In the genomic region with DNA sequence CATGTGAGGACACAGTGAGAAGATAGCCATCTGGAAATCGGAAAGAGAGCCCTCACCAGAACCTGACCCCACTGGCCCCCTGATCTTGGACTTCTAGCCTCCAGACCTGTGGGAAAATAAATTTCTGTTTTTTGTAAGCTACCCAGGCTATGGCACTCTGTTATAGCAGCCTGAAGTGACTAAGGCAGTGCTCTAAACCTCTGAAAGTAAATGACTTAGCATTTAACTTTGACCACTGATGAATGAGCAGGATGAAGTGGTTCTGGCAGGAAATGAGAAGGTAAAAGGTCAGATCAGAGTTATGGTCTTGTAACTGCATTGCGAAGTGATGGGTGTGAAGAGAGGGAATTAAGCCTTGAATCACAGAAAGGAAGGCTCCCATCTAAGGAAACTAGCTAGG, we compare ENCODE assay signal across 9 cellular contexts. TPM values are rescaled to one million over a fixed set of nuclear protein-coding genes. Genes with fewer than 3 reads are reported as not detected.
DNase-seq lines count a peak whose midpoint lies in the region; ATAC-seq and TF ChIP-seq lines count a peak whose summit lies in the region.
"Had no signal": no experiment of that assay in that cellular context is flagged by ENCODE, and none has a peak within 500 bp of the region (broad histone marks: within the 10 kb centered on the region; RNA-seq: fewer than 3 reads in every experiment).

No MANE protein-coding gene starts in this region.

- no peaks in the 10 kb centered on the region for H3K27me3 ChIP-seq in Panc1 (ENCODE audit: control insufficient read depth, insufficient read depth, low read length)

- ATAC-seq in GM18505 (IDR thresholded peaks at IDR 0.05; ENCODE audit: unreplicated experiment) = peak; percentile 49
- peak; percentile 48 for ATAC-seq in HG02623 (IDR thresholded peaks at IDR 0.05; ENCODE audit: unreplicated experiment)
- ATAC-seq in Panc1 = no peak
- peak; percentile 79 for ATAC-seq in mucosa of descending colon

- H3K36me3 ChIP-seq in Panc1 (ENCODE audit: control insufficient read depth, insufficient read depth, low read length) (no peaks in the 10 kb centered on the region; the same call in 1 of the 2 replicates), mucosa of descending colon (ENCODE audit: low read depth) (no peaks in the 10 kb centered on the region)

- in situ Hi-C loops in Panc1 (cut with HindIII; ENCODE audit: low pct_unique_long_range_greater_than_20kb, low sequenced_read_pairs) = no loop called here

- intact Hi-C loops in Panc1 (cut with micrococcal nuclease; ENCODE audit: unreplicated experiment) = loop anchor here (10.0 kb wide), 1 partner anchor 658 kb away; the partner anchor contains the start of gene SEC31A
- intact Hi-C loops in mucosa of descending colon (cut with DNase I, micrococcal nuclease) = no loop called here
- intact Hi-C loops in lower leg skin (cut with DNase I; ENCODE audit: low total_unique reads) = no loop called here

- DNase-seq in Panc1 (ENCODE audit: low read depth, low spot score) = no peak
- peak in 1 of 3 donors; percentile 21 for DNase-seq in mucosa of descending colon
- DNase-seq in lower leg skin (ENCODE audit: low spot score in 2 of 2) = no peak
- no peak for DNase-seq in NCI-H69 (lab: John Stamatoyannopoulos, UW)
- DNase-seq in NCI-H526 treated with DMSO at 0.1 percent for 48 hours (lab: John Stamatoyannopoulos, UW) = no peak
- no peak for DNase-seq in SW480 (ENCODE audit: low spot score)
- DNase-seq: H9 had no signal

- POLR2A ChIA-PET in Panc1 (lab: Charles Lee) = no interaction called here

- CTCF ChIA-PET in Panc1 (lab: Charles Lee) = interaction anchor here (0.6 kb wide), 1 partner anchor 466 kb away, joined by 5 read pairs; no protein-coding TSS in a partner anchor

- H3K27ac ChIP-seq in Panc1 (ENCODE audit: low read length) = peak overlapping the region; percentile 34; the same call in 1 of the 2 replicates

- TF ChIP-seq POLR2A in GM18505 (IDR thresholded peaks at IDR 0.05; ENCODE audit: borderline replicate concordance, extremely low read depth, insufficient read depth, insufficient read length) (no peak), lower leg skin (IDR thresholded peaks at IDR 0.05) (no peak)

- no peak for TF ChIP-seq CTCF in Panc1 (IDR thresholded peaks at IDR 0.05)
- no peak for TF ChIP-seq CTCF in mucosa of descending colon (IDR thresholded peaks at IDR 0.05)
- no peak for TF ChIP-seq CTCF in lower leg skin (IDR thresholded peaks at IDR 0.05)

- BruUV-seq in Panc1 (replicated peaks; lab: Mats Ljungman, UMichigan) = no TSS peak

- H3K9me3 ChIP-seq in Panc1 (ENCODE audit: control insufficient read depth, insufficient read depth, low read depth, low read length) = no peaks in the 10 kb centered on the region
- no peaks in the 10 kb centered on the region for H3K9me3 ChIP-seq in mucosa of descending colon

- H3K4me3 ChIP-seq in Panc1 (ENCODE audit: low read depth in 2 of 2, low read length in 2 of 2) (no peak overlapping the region), mucosa of descending colon (no peak overlapping the region), lower leg skin (ENCODE audit: low read depth, poor library complexity, severe bottlenecking) (no peak overlapping the region)

- H3K4me1 ChIP-seq in Panc1 (ENCODE audit: control insufficient read depth, insufficient read depth, low read length) (peaks cover 29% of the 10 kb centered on the region), mucosa of descending colon (ENCODE audit: low read depth) (peaks cover 8% of the 10 kb centered on the region)

- WGBS in lower leg skin, 2 donors = 65 to 82% methylated on average over 2 of the region's 2 CpGs

RNA-seq across cellular contexts. Expression of gene GPAT3, which starts 17.0 kb away (rescaled TPM):
- total RNA-seq in Panc1 (2021; ENCODE audit: unreplicated experiment) (15.1 TPM), mucosa of descending colon (10 to 100 TPM; 16.7 to 43.3 (median 26.4) TPM), lower leg skin (1 to 10 TPM; 4.0 to 8.5 (median 6.4) TPM)
- 7.6 TPM for polyA plus RNA-seq in Panc1 (2012; ENCODE audit: insufficient read length)
